Comparison of ENCODE assay signal across 25 cellular contexts in the genomic region with DNA sequence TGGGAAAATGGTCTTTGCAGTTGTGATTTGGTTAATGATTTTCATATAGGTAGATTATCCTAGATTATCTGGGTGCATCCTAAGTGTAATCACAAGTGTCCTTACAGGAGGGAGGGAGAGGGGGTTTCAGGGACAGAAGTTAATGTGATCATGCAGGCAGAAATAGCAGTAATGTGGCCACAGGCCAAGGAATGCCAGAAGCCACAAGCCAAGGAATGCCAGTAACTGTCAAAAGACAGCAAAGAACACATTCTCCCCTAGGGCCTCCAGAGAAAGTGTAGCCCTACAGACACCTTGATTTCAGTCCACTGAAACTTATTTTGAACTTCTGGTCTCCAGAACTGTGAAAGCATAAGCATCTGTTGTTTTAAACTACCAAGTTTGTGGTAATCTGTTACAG.
"Had no signal": no experiment of that assay in that cellular context is flagged by ENCODE, and none has a peak within 500 bp of the region (broad histone marks: within the 10 kb centered on the region; RNA-seq: fewer than 3 reads in every experiment).

No MANE protein-coding gene starts in this region.

- H3K4me1 ChIP-seq: esophagus muscularis mucosa, foreskin keratinocyte, psoas muscle, sigmoid colon, spleen, testis, upper lobe of left lung had no signal

- H3K9me3 ChIP-seq: esophagus muscularis mucosa, psoas muscle, sigmoid colon, spleen, testis, upper lobe of left lung had no signal

- H3K27ac ChIP-seq: esophagus muscularis mucosa, foreskin keratinocyte, psoas muscle, sigmoid colon, spleen, testis, upper lobe of left lung had no signal

- H3K27me3 ChIP-seq: esophagus muscularis mucosa, foreskin keratinocyte, sigmoid colon, spleen, testis, upper lobe of left lung had no signal

- H3K36me3 ChIP-seq: esophagus muscularis mucosa, sigmoid colon, spleen, upper lobe of left lung had no signal

- FAIRE-seq: bronchial epithelial cell, endothelial cell of umbilical vein had no signal

- DNase-seq: activated CD4-positive, alpha-beta T cell treated with anti-CD3 and anti-CD28 coated beads, Interleukin-2, amount 10 ng/mL, durations not matched to agents 24 days and 14 days; activated CD4-positive, CD25-positive, alpha-beta regulatory T cell; activated CD8-positive, alpha-beta T cell treated with anti-CD3 and anti-CD28 coated beads for 36 hours; activated naive CD4-positive, alpha-beta T cell; activated naive CD8-positive, alpha-beta T cell treated with anti-CD3 and anti-CD28 coated beads for 36 hours; activated T-cell treated with anti-CD3 and anti-CD28 coated beads, Interleukin-2, amount 50 U/mL, for 1 hour; cerebellar nuclear complex; dermis blood vessel endothelial cell; effector memory CD4-positive, alpha-beta T cell; foreskin keratinocyte; left ventricle myocardium superior; occipital lobe; psoas muscle; sigmoid colon; spleen; stimulated activated CD4-positive, alpha-beta T cell treated with anti-CD3 and anti-CD28 coated beads, Interleukin-4, amount 100 ng/mL, for 4 hours; T-helper 1 cell; T1000; testis; upper lobe of left lung had no signal

- H3K4me3 ChIP-seq: esophagus muscularis mucosa, psoas muscle, sigmoid colon, spleen, testis, upper lobe of left lung had no signal

- ATAC-seq: activated CD8-positive, alpha-beta T cell treated with anti-CD3 and anti-CD28 coated beads for 36 hours; activated T-helper 17 cell treated with anti-CD3 and anti-CD28 coated beads, Interleukin-2, amount 50 U/mL, for 72 hours; foreskin keratinocyte; left ventricle myocardium superior; psoas muscle; stimulated activated memory B cell treated with anti-CD40 and anti-IgM and Interleukin-4, amounts not matched to agents 10 μg/mL and 1 μg/mL and 100 μg/mL, for 72 hours had no signal
